12 cellular contexts compared by ENCODE assay signal in genomic region chr2:6080837-6081541, GRCh38.
A peak's percentile ranks its signal among the peaks of the same experiment; 100 is the strongest.
DNase-seq lines count a peak whose midpoint lies in the region; FAIRE-seq lines count a peak whose summit lies in the region.
"Had no signal": no experiment of that assay in that cellular context is flagged by ENCODE, and none has a peak within 500 bp of the region (broad histone marks: within the 10 kb centered on the region; RNA-seq: fewer than 3 reads in every experiment).

No MANE protein-coding gene starts in this region.

- no peak for FAIRE-seq in urothelium cell line (lab: Jason Lieb, UNC)
- FAIRE-seq: colon had no signal

- peak overlapping the region; percentile 86 for H3K27ac ChIP-seq in caudate nucleus (ENCODE audit: low read depth, low read length)
- H3K27ac ChIP-seq: HL-60 had no signal

- DNase-seq in DMS53 (lab: John Stamatoyannopoulos, UW) (peak; percentile 36), NCI-H345 (lab: John Stamatoyannopoulos, UW) (peak; percentile 77), caudate nucleus (lab: John Stamatoyannopoulos, UW) (peak in 44 of 61 donors; percentile 8 to 80 (median 46)), occipital lobe (lab: John Stamatoyannopoulos, UW) (peak; percentile 54), NCI-H226 (no peak), urothelium cell line (ENCODE audit: low spot score) (no peak), D341Med (ENCODE audit: low spot score) (no peak)
- DNase-seq in activated T-cell treated with anti-CD3 and anti-CD28 coated beads, Interleukin-2, amount 50 U/mL, for 1 hour, result no peak
- DNase-seq: activated CD4-positive, alpha-beta T cell treated with anti-CD3 and anti-CD28 coated beads for 4 hours; naive B cell had no signal

Comparison
In these comparisons a context has a peak if more than half of its experiments do, and no peak if none do; other contexts are left out.
1. DNase-seq: peak in DMS53 (single experiment), NCI-H345 (single experiment), caudate nucleus (44 of 61) and occipital lobe (single experiment); none in NCI-H226 (single experiment), urothelium cell line (single experiment), D341Med (single experiment) and activated T-cell treated with anti-CD3 and anti-CD28 coated beads, Interleukin-2, amount 50 U/mL, for 1 hour (single experiment).